In genomic region chr6:110329729-110330436, GRCh38 we compare ENCODE assay signal across 9 cellular contexts. TPM values are rescaled to one million over a fixed set of nuclear protein-coding genes. Genes with fewer than 3 reads are reported as not detected.
DNase-seq lines count a peak whose midpoint lies in the region; FAIRE-seq and TF ChIP-seq lines count a peak whose summit lies in the region.
"Had no signal": no experiment of that assay in that cellular context is flagged by ENCODE, and none has a peak within 500 bp of the region (broad histone marks: within the 10 kb centered on the region; RNA-seq: fewer than 3 reads in every experiment).

No MANE protein-coding gene starts in this region.

- no peaks in the 10 kb centered on the region for H3K4me1 ChIP-seq in keratinocyte (ENCODE audit: control insufficient read depth, extremely low read depth, insufficient read depth, low read length)

- peak overlapping the region; percentile 70 for H3K4me2 ChIP-seq in keratinocyte (ENCODE audit: control insufficient read depth, extremely low read depth, insufficient read depth, low read depth, low read length)

- peak overlapping the region; percentile 56 for H3K27ac ChIP-seq in angular gyrus (ENCODE audit: low read depth, low read length)
- H3K27ac ChIP-seq in keratinocyte (ENCODE audit: control insufficient read depth, insufficient read depth, low read length): no peak overlapping the region

- H3K4me3 ChIP-seq in keratinocyte (ENCODE audit: control insufficient read depth in 2 of 3, extremely low read depth in 1 of 3, insufficient read depth in 2 of 3, low read depth in 1 of 3, low read length in 3 of 3): peak overlapping the region in 2 of 3 experiments; percentile 34 to 37
- peak overlapping the region; percentile 25 for H3K4me3 ChIP-seq in retinal pigment epithelial cell (ENCODE audit: low read length)

- no peak for FAIRE-seq in keratinocyte (lab: Jason Lieb, UNC)

- H3K9me1 ChIP-seq in keratinocyte (ENCODE audit: control insufficient read depth, extremely low read depth, insufficient read depth, low read length): no peaks in the 10 kb centered on the region

- no peaks in the 10 kb centered on the region for H3K79me2 ChIP-seq in keratinocyte (ENCODE audit: control insufficient read depth, insufficient read depth, low read length)

- H3K36me3 ChIP-seq in keratinocyte (ENCODE audit: control insufficient read depth in 2 of 2, extremely low read depth in 1 of 2, insufficient read depth in 2 of 2, low read length in 2 of 2): no peaks in the 10 kb centered on the region

- dilution Hi-C loops in keratinocyte (cut with MboI; ENCODE audit: extremely low pct_ligation_motif_present, low sequenced_read_pairs): no loop called here

- H4K20me1 ChIP-seq in keratinocyte (ENCODE audit: control insufficient read depth, extremely low read depth, insufficient read depth, low read length): no peaks in the 10 kb centered on the region

- H3K9ac ChIP-seq in keratinocyte (ENCODE audit: control insufficient read depth, extremely low read depth, insufficient read depth, low read length): no peak overlapping the region

- DNase-seq in EL: peak; percentile 35
- DNase-seq in keratinocyte (ENCODE audit: low read depth, low spot score): no peak
- no peak for DNase-seq in retinal pigment epithelial cell (ENCODE audit: low read depth)
- DNase-seq in putamen (ENCODE audit: low spot score): no peak
- no peak for DNase-seq in activated CD8-positive, alpha-beta memory T cell treated with anti-CD3 and anti-CD28 coated beads, Interleukin-2, amount 50 U/mL, for 48 hours
- no peak for DNase-seq in NCI-H2196 (lab: John Stamatoyannopoulos, UW; ENCODE audit: unreplicated experiment)
- DNase-seq in activated naive CD4-positive, alpha-beta T cell treated with Interleukin-2 at 50 U/mL for 16 hours: no peak
- DNase-seq: activated T-cell treated with anti-CD3 and anti-CD28 coated beads, Interleukin-2, amount 50 U/mL, for 48 hours had no signal

- peaks cover 4% of the 10 kb centered on the region for H3K27me3 ChIP-seq in keratinocyte (ENCODE audit: control insufficient read depth, extremely low read depth, insufficient read depth, low read length)

- peak overlapping the region; percentile 77 for H2AFZ ChIP-seq in keratinocyte (ENCODE audit: control insufficient read depth, low read length)

- TF ChIP-seq CTCF in keratinocyte (optimal IDR thresholded peaks at IDR 0.05 in 1 of 3, IDR thresholded peaks at IDR 0.05 in 1 of 3, conservative IDR thresholded peaks at IDR 0.05 in 1 of 3; ENCODE audit: extremely low read depth in 1 of 3, insufficient read depth in 2 of 3, low read length in 3 of 3): no peak
- TF ChIP-seq CTCF in retinal pigment epithelial cell (conservative IDR thresholded peaks at IDR 0.05; ENCODE audit: low read depth, low read length): no peak

- H3K9me3 ChIP-seq in keratinocyte (ENCODE audit: control insufficient read depth, low read depth, low read length): no peaks in the 10 kb centered on the region

RNA-seq across cellular contexts. Expression of gene METTL24, which starts 28.3 kb away (rescaled TPM):
- not detected in 3 replicates for polyA plus RNA-seq in keratinocyte
- polyA plus RNA-seq in keratinocyte (2011; ENCODE audit: low read depth): not detected
- not detected in 2 replicates for polyA plus RNA-seq in keratinocyte (2011; cell fraction: cytosol; rRNA removed)
- polyA plus RNA-seq in keratinocyte (2011; cell fraction: nucleus; rRNA removed): not detected in 2 replicates
- not detected in 2 replicates for polyA plus RNA-seq in keratinocyte (2012; ENCODE audit: low replicate concordance)
- polyA minus RNA-seq in keratinocyte: not detected in 3 replicates
- not detected for polyA minus RNA-seq in keratinocyte (2011; cell fraction: cytosol; rRNA and poly(A)+ RNA removed)
- not detected in 2 replicates for polyA minus RNA-seq in keratinocyte (2011; cell fraction: nucleus; rRNA and poly(A)+ RNA removed)
